26 cellular contexts compared by ENCODE assay signal in the genomic region with DNA sequence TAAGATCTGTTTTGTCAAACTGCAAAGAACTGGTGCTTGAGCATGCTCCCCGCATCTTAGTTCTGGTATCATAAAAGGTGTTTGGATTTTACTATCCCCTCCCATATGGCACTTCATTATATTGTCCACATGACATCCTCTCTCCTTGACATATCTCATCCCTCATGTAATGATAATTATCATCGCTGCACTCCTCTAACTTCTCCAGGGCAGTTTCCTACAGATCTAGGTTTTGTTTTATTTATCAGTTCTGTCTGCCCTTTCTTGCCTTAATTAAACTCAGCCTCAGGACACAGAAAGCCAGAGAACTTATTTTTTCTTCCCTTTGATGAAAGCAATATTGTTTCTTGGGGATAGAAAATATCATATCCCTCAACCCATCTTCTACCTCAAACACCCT.
"Had no signal": no experiment of that assay in that cellular context is flagged by ENCODE, and none has a peak within 500 bp of the region (broad histone marks: within the 10 kb centered on the region; RNA-seq: fewer than 3 reads in every experiment).

No MANE protein-coding gene starts in this region.

- DNase-seq: stimulated activated CD4-positive, alpha-beta T cell treated with anti-CD3 and anti-CD28 coated beads, Interleukin-2, amount 100 ng/mL, for 48 hours; stimulated activated CD4-positive, alpha-beta T cell treated with anti-CD3 and anti-CD28 coated beads, Interleukin-4, amount 100 ng/mL, for 1 hour; stimulated activated CD4-positive, alpha-beta T cell treated with anti-CD3 and anti-CD28 coated beads, Interleukin-4, amount 100 ng/mL, for 24 hours; stimulated activated CD4-positive, alpha-beta T cell treated with anti-CD3 and anti-CD28 coated beads, Interleukin-4, amount 100 ng/mL, for 4 hours; stimulated activated CD8-positive, alpha-beta memory T cell treated with anti-CD3 and anti-CD28 coated beads, Interleukin-4, amount 100 ng/mL, for 48 hours; stimulated activated naive B cell treated with anti-CD40 and anti-IgM and Interleukin-4, amounts not matched to agents 10 μg/mL and 1 μg/mL and 100 μg/mL, for 72 hours; stimulated activated naive CD4-positive, alpha-beta T cell; stimulated activated naive CD4-positive, alpha-beta T cell treated with Interleukin-2 at 50 U/mL for 16 hours; stimulated activated naive CD8-positive, alpha-beta T cell treated with anti-CD3 and anti-CD28 coated beads, Interleukin-15, amount 100 ng/mL, for 72 hours; stimulated activated naive CD8-positive, alpha-beta T cell treated with anti-CD3 and anti-CD28 coated beads, Interleukin-15, Interleukin-2, amounts not matched to agents 100 U/mL and 50 U/mL, for 24 hours; stomach; substantia nigra; testis; thyroid gland; tibial artery; transverse colon; trophoblast cell; upper lobe of left lung; upper lobe of right lung; uterus had no signal

- H3K27ac ChIP-seq: stomach, suprapubic skin, testis, thoracic aorta, thyroid gland, tibial artery, tibial nerve, transverse colon, upper lobe of left lung, upper lobe of right lung, uterus, vagina had no signal

- H3K36me3 ChIP-seq: stomach, suprapubic skin, thoracic aorta, thyroid gland, tibial artery, tibial nerve, transverse colon, upper lobe of left lung, upper lobe of right lung, uterus, vagina had no signal

- H3K9me3 ChIP-seq: suprapubic skin, testis, thoracic aorta, thyroid gland, tibial artery, tibial nerve, transverse colon, upper lobe of left lung, upper lobe of right lung, uterus, vagina had no signal

- ATAC-seq: stimulated activated effector memory CD8-positive, alpha-beta T cell treated with anti-CD3 and anti-CD28 coated beads, Interleukin-12 subunit alpha, Interleukin-12 subunit beta, amount 100 ng/mL, for 72 hours; stimulated activated memory B cell treated with anti-CD40 and anti-IgM and Interleukin-4, amounts not matched to agents 10 μg/mL and 1 μg/mL and 100 μg/mL, for 72 hours; stimulated activated naive B cell treated with anti-CD40 and anti-IgM and Interleukin-4, amounts not matched to agents 10 μg/mL and 1 μg/mL and 100 μg/mL, for 72 hours; stimulated activated naive CD8-positive, alpha-beta T cell treated with anti-CD3 and anti-CD28 coated beads, Interleukin-15, amount 100 ng/mL, for 72 hours; stimulated activated naive CD8-positive, alpha-beta T cell treated with anti-CD3 and anti-CD28 coated beads, Interleukin-15, Interleukin-2, amounts not matched to agents 100 U/mL and 50 U/mL, for 24 hours; upper lobe of right lung had no signal

- H3K4me1 ChIP-seq: stomach, suprapubic skin, testis, thyroid gland, tibial artery, tibial nerve, transverse colon, upper lobe of left lung, upper lobe of right lung, uterus, vagina had no signal

- H3K4me3 ChIP-seq: stomach, suprapubic skin, testis, thoracic aorta, thyroid gland, tibial artery, tibial nerve, transverse colon, upper lobe of left lung, upper lobe of right lung, uterus, vagina had no signal

- H3K27me3 ChIP-seq: stomach, suprapubic skin, testis, thyroid gland, tibial artery, tibial nerve, transverse colon, upper lobe of left lung, upper lobe of right lung, uterus, vagina had no signal
